ENCODE assay signal across 11 cellular contexts in genomic region chr2:200469708-200470600, GRCh38. TPM values are rescaled to one million over a fixed set of nuclear protein-coding genes. Genes with fewer than 3 reads are reported as not detected.
DNase-seq lines count a peak whose midpoint lies in the region; ATAC-seq and TF ChIP-seq lines count a peak whose summit lies in the region.
"Had no signal": no experiment of that assay in that cellular context is flagged by ENCODE, and none has a peak within 500 bp of the region (broad histone marks: within the 10 kb centered on the region; RNA-seq: fewer than 3 reads in every experiment).

No MANE protein-coding gene starts in this region.

- H4K8ac ChIP-seq in neuronal stem cell (ENCODE audit: low read depth, low read length): no peak overlapping the region

- H3K9me2 ChIP-seq in OCI-LY1 (ENCODE audit: low read depth, low read length): no peaks in the 10 kb centered on the region
- no peaks in the 10 kb centered on the region for H3K9me2 ChIP-seq in PC-3 (replicated peaks; ENCODE audit: low read length)

- TF ChIP-seq CTCF in OCI-LY1 (IDR thresholded peaks at IDR 0.05; ENCODE audit: low read length): no peak
- TF ChIP-seq CTCF in thyroid gland (IDR thresholded peaks at IDR 0.05): no peak
- no peak for TF ChIP-seq CTCF in PC-3 (conservative IDR thresholded peaks at IDR 0.05; ENCODE audit: low read depth, low read length)

- H3K36me3 ChIP-seq in OCI-LY1 (ENCODE audit: insufficient read depth, low read length) (no peaks in the 10 kb centered on the region), neuronal stem cell (replicated peaks in 1 of 2; ENCODE audit: control insufficient read depth in 2 of 2, insufficient read depth in 2 of 2, low read length in 2 of 2) (peaks cover 0 to 83% of the 10 kb centered on the region in 2 donors), thyroid gland (peaks cover 10 to 30% of the 10 kb centered on the region in 2 donors), PC-3 (ENCODE audit: low read depth, low read length) (peaks cover 78% of the 10 kb centered on the region)
- H3K36me3 ChIP-seq: neutrophil had no signal

- CTCF ChIA-PET in PC-3 (lab: Charles Lee): interaction anchor here (0.6 kb wide), 1 partner anchor 64 kb away, joined by 3 read pairs; no protein-coding TSS in a partner anchor

- peak; percentile 88 for DNase-seq in Ammon's horn (ENCODE audit: low spot score)
- peak; percentile 35 for DNase-seq in left cardiac atrium
- peak; percentile 58 for DNase-seq in neuronal stem cell (ENCODE audit: low spot score)
- no peak for DNase-seq in thyroid gland
- DNase-seq in MV-4-11 (lab: John Stamatoyannopoulos, UW): no peak
- no peak for DNase-seq in PC-3
- DNase-seq: NCI-H1694, PC-9 had no signal

- no peak overlapping the region for H2BK12ac ChIP-seq in neuronal stem cell (ENCODE audit: low read length)

- no peaks in the 10 kb centered on the region for H3K79me1 ChIP-seq in neuronal stem cell (ENCODE audit: low read depth, low read length)

- TF ChIP-seq POLR2A in thyroid gland (IDR thresholded peaks at IDR 0.05): no peak

- POLR2A ChIA-PET in PC-3 (lab: Charles Lee; ENCODE audit: unreplicated experiment): no interaction called here

- H3K9me3 ChIP-seq in OCI-LY1 (ENCODE audit: low read length) (no peaks in the 10 kb centered on the region), neuronal stem cell (replicated peaks in 1 of 2; ENCODE audit: control insufficient read depth in 2 of 2, insufficient read depth in 1 of 2, low read depth in 1 of 2, low read length in 2 of 2) (no peaks in the 10 kb centered on the region), thyroid gland (no peaks in the 10 kb centered on the region), PC-3 (ENCODE audit: low read length) (no peaks in the 10 kb centered on the region)
- H3K9me3 ChIP-seq: neutrophil had no signal

- no CpG with 5 or more reads among the region's 16 CpGs for WGBS in neuronal stem cell (ENCODE audit: extremely low coverage in 2 of 2, insufficient read length in 2 of 2, insufficient replicate concordance in 1 of 2), 2 donors
- WGBS in thyroid gland, 2 donors: 88% methylated on average over 16 of the region's 16 CpGs

- peak overlapping the region; percentile 12 for H2AK5ac ChIP-seq in neuronal stem cell (ENCODE audit: low read depth, low read length)

- H3F3A ChIP-seq in OCI-LY1 (ENCODE audit: insufficient read depth, low read length) (peaks cover 9% of the 10 kb centered on the region; the same call in 1 of the 2 replicates), PC-3 (ENCODE audit: low read length, unreplicated experiment) (no peaks in the 10 kb centered on the region)

- H2BK15ac ChIP-seq in neuronal stem cell (ENCODE audit: low read length): peak overlapping the region; percentile 33

- H3K18ac ChIP-seq in neuronal stem cell (ENCODE audit: low read length): peak overlapping the region; percentile 66

- no peak overlapping the region for H2BK5ac ChIP-seq in neuronal stem cell (ENCODE audit: low read length)

- no peak overlapping the region for H3K23ac ChIP-seq in neuronal stem cell (ENCODE audit: low read depth, low read length, poor library complexity)

- H4K20me1 ChIP-seq in OCI-LY1 (ENCODE audit: insufficient read depth, low read length) (no peaks in the 10 kb centered on the region), PC-3 (ENCODE audit: low read length) (no peaks in the 10 kb centered on the region)

- H3K27me3 ChIP-seq in OCI-LY1 (ENCODE audit: insufficient read depth, low read length): no peaks in the 10 kb centered on the region
- no peaks in the 10 kb centered on the region for H3K27me3 ChIP-seq in neuronal stem cell (ENCODE audit: control insufficient read depth in 3 of 3, insufficient read depth in 3 of 3, low read depth in 1 of 3, low read length in 3 of 3)
- H3K27me3 ChIP-seq in thyroid gland: no peaks in the 10 kb centered on the region
- H3K27me3 ChIP-seq in PC-3 (ENCODE audit: low read length): no peaks in the 10 kb centered on the region
- H3K27me3 ChIP-seq: neutrophil had no signal

- ATAC-seq in left cardiac atrium (no peak), PC-3 (no peak), GM21423 (IDR thresholded peaks at IDR 0.05; ENCODE audit: unreplicated experiment) (no peak)

- H3K4me2 ChIP-seq in OCI-LY1 (ENCODE audit: low read length) (peak overlapping the region; percentile 72; the same call in 1 of the 2 replicates), neuronal stem cell (ENCODE audit: insufficient read depth, low read length, poor library complexity, severe bottlenecking) (no peak overlapping the region), PC-3 (ENCODE audit: low read length) (no peak overlapping the region)
- H3K4me2 ChIP-seq: PC-9 had no signal

- H3K4ac ChIP-seq in neuronal stem cell (ENCODE audit: low read length): no peak overlapping the region

- H3K9ac ChIP-seq in OCI-LY1 (ENCODE audit: low read length): peak overlapping the region; percentile 19; the same call in 1 of the 2 replicates
- H3K9ac ChIP-seq in neuronal stem cell (ENCODE audit: low read depth, low read length, poor library complexity): no peak overlapping the region
- H3K9ac ChIP-seq in PC-3 (ENCODE audit: low read length): no peak overlapping the region

- no TSS peak for BruUV-seq in PC-3 (replicated peaks; lab: Mats Ljungman, UMichigan)

- peaks cover 99% of the 10 kb centered on the region for H3K4me1 ChIP-seq in OCI-LY1 (ENCODE audit: insufficient read depth, low read length, severe bottlenecking)
- peaks cover 0 to 8% of the 10 kb centered on the region in 2 donors for H3K4me1 ChIP-seq in neuronal stem cell (ENCODE audit: control insufficient read depth in 2 of 2, insufficient read depth in 1 of 2, low read depth in 1 of 2, low read length in 2 of 2)
- no peaks in the 10 kb centered on the region for H3K4me1 ChIP-seq in thyroid gland
- no peaks in the 10 kb centered on the region for H3K4me1 ChIP-seq in PC-3 (ENCODE audit: insufficient read depth, low read length)

- no peak overlapping the region for H2AFZ ChIP-seq in OCI-LY1 (ENCODE audit: low read length)
- H2AFZ ChIP-seq in neuronal stem cell (ENCODE audit: low read length): no peak overlapping the region
- no peak overlapping the region for H2AFZ ChIP-seq in PC-3 (ENCODE audit: low read length)
- H2AFZ ChIP-seq: PC-9 had no signal

- peak overlapping the region; percentile 97 for H3K27ac ChIP-seq in OCI-LY1 (ENCODE audit: low read depth, low read length, poor library complexity, severe bottlenecking)
- H3K27ac ChIP-seq in neuronal stem cell (replicated peaks; ENCODE audit: low read length): peak overlapping the region; percentile 56
- H3K27ac ChIP-seq in thyroid gland: no peak overlapping the region
- H3K27ac ChIP-seq in PC-3 (ENCODE audit: low read length): no peak overlapping the region
- H3K27ac ChIP-seq: neutrophil, PC-9 had no signal

- no peak overlapping the region for H3K14ac ChIP-seq in neuronal stem cell (ENCODE audit: low read length)

- intact Hi-C loops in left cardiac atrium (cut with DNase I): loop anchor here in 1 of 2 donors (10.0 kb wide), 1 partner anchor 165 kb away; the partner anchor contains the start of gene SPATS2L
- intact Hi-C loops in thyroid gland (cut with DNase I): loop anchor here (10.0 kb wide), 1 partner anchor 155 kb away; no protein-coding TSS in a partner anchor
- intact Hi-C loops in PC-3 (cut with micrococcal nuclease): no loop called here

- H3K4me3 ChIP-seq in OCI-LY1 (ENCODE audit: low read depth, low read length, poor library complexity, severe bottlenecking): no peak overlapping the region
- no peak overlapping the region for H3K4me3 ChIP-seq in neuronal stem cell (ENCODE audit: low read length in 2 of 2)
- H3K4me3 ChIP-seq in thyroid gland (replicated peaks in 1 of 3): no peak overlapping the region
- H3K4me3 ChIP-seq in PC-3 (ENCODE audit: low read length): no peak overlapping the region
- H3K4me3 ChIP-seq: PC-9 had no signal

- H3K79me2 ChIP-seq in OCI-LY1 (ENCODE audit: insufficient read depth, low read length) (no peaks in the 10 kb centered on the region), PC-3 (ENCODE audit: low read length) (no peaks in the 10 kb centered on the region)

- no peak overlapping the region for H4K91ac ChIP-seq in neuronal stem cell (ENCODE audit: low read depth, low read length, poor library complexity)

- H2BK120ac ChIP-seq in neuronal stem cell (ENCODE audit: low read depth, low read length): no peak overlapping the region

RNA-seq across cellular contexts. Expression of gene KCTD18, which starts 39.9 kb away (rescaled TPM):
- total RNA-seq in left cardiac atrium (10 to 100 TPM in 1 of 2 donors, 1 to 10 TPM in 1; 9.1 to 10.4 TPM), thyroid gland (100 to 1,000 TPM in 1 of 4 donors, 10 to 100 TPM in 3; 30.5 to 122 (median 60.4) TPM), PC-3 (2014; rRNA removed) (10.4 and 13.0 TPM in 2 replicates)
- 5.7 TPM for polyA plus RNA-seq in neuronal stem cell (2013, experiment 1 of 2)
- 5.0 TPM for polyA plus RNA-seq in neuronal stem cell (2013, experiment 2 of 2)

RNA-seq across cellular contexts. Expression of gene SGO2, which starts 56.1 kb away (rescaled TPM):
- 1 to 10 TPM; 1.6 to 2.2 TPM for total RNA-seq in left cardiac atrium
- 49.7 TPM for polyA plus RNA-seq in neuronal stem cell (2013, experiment 1 of 2)
- 50.8 TPM for polyA plus RNA-seq in neuronal stem cell (2013, experiment 2 of 2)
- 1 to 10 TPM; 1.6 to 5.2 (median 3.2) TPM for total RNA-seq in thyroid gland
- 23.5 and 25.6 TPM in 2 replicates for total RNA-seq in PC-3 (2014; rRNA removed)

Comparison
In these comparisons a context has a peak if more than half of its experiments do, and no peak if none do; other contexts are left out.
1. DNase-seq: peak in Ammon's horn (single experiment), left cardiac atrium (single experiment) and neuronal stem cell (single experiment); none in thyroid gland (0 of 2), MV-4-11 (single experiment) and PC-3 (single experiment).
2. H3K27ac ChIP-seq: peak in OCI-LY1 (single experiment) and neuronal stem cell (single experiment); none in thyroid gland (0 of 3) and PC-3 (single experiment).